In the genomic region with DNA sequence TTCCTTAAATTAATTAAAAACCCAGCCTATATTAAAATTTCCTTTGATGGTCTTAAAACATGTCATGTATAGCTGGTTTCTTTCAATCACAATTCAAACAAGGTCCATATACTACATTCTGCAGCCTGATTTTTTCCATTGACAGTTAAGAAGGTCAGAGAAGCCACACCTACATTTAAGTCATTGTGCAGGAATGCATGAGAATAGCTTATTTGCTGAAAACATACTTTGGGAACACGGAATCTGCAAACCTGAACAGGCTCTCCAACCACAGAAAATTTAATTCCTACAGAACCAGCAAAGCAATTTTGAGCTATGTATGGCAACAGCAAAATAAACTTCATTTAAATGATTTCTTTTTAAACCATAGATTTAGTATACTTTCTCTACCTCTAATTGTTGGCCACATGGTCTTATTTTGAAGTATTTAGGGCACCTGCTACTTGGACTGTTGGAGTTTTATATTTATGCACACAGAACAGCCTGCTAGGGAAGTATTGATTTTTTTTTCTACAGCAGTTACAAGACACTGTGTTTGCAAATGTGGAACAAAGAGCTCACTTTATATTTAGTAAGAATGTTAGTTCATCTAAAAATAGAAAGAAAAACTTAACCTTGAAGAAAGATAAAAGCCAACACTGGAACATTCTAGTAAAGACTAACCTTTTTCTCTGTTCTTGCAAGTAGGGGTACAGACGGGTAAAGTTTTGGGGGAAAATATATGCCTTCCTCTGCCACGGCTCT, we compare ENCODE assay signal across 15 cellular contexts.
DNase-seq lines count a peak whose midpoint lies in the region; ATAC-seq and TF ChIP-seq lines count a peak whose summit lies in the region.
"Had no signal": no experiment of that assay in that cellular context is flagged by ENCODE, and none has a peak within 500 bp of the region (broad histone marks: within the 10 kb centered on the region; RNA-seq: fewer than 3 reads in every experiment).

No MANE protein-coding gene starts in this region.

- DNase-seq in AG10803 (ENCODE audit: low read depth) (peak; percentile 50), M059J (ENCODE audit: low read depth) (peak; percentile 67), choroid plexus epithelial cell (ENCODE audit: low read depth) (peak; percentile 75), mesothelial cell of epicardium (ENCODE audit: low spot score in 2 of 2, unreplicated experiment in 2 of 2) (no peak), erythroblast (lab: John Stamatoyannopoulos, UW) (no peak)
- no peak for DNase-seq in activated CD4-positive, alpha-beta T cell treated with anti-CD3 and anti-CD28 coated beads for 1 hour
- no peak for DNase-seq in effector CD4-positive, alpha-beta T cell
- DNase-seq: activated CD4-positive, alpha-beta memory T cell treated with anti-CD3 and anti-CD28 coated beads, Interleukin-2, amount 10 ng/mL, durations not matched to agents 7 days and 5 days; activated gamma-delta T cell treated with Interleukin-2 at 50 U/mL for 16 hours; DMS79; KG1; NCI-H187; SHP77 had no signal

- H3K4me3 ChIP-seq in AG10803 (ENCODE audit: low read length) (no peak overlapping the region), choroid plexus epithelial cell (ENCODE audit: low read depth, low read length) (no peak overlapping the region)
- H3K4me3 ChIP-seq: GM12878 had no signal

- H3K4me3 Mint-ChIP-seq in mesothelial cell of epicardium, result no peak overlapping the region
- H3K4me3 Mint-ChIP-seq: activated CD4-positive, alpha-beta memory T cell treated with anti-CD3 and anti-CD28 coated beads, Interleukin-2, amount 10 ng/mL, durations not matched to agents 7 days and 5 days had no signal

- peaks cover 15% of the 10 kb centered on the region for H3K4me1 Mint-ChIP-seq in mesothelial cell of epicardium
- H3K4me1 Mint-ChIP-seq: activated CD4-positive, alpha-beta memory T cell treated with anti-CD3 and anti-CD28 coated beads, Interleukin-2, amount 10 ng/mL, durations not matched to agents 7 days and 5 days had no signal

- no peak for TF ChIP-seq POLR2A in erythroblast (IDR thresholded peaks at IDR 0.05; ENCODE audit: low read length)

- TF ChIP-seq CTCF in AG10803 (conservative IDR thresholded peaks at IDR 0.05; ENCODE audit: low read length), result no peak
- no peak for TF ChIP-seq CTCF in choroid plexus epithelial cell (conservative IDR thresholded peaks at IDR 0.05; ENCODE audit: low read depth, low read length)
- no peak for TF ChIP-seq CTCF in mesothelial cell of epicardium (IDR thresholded peaks at IDR 0.05; ENCODE audit: unreplicated experiment)

- H3K27me3 Mint-ChIP-seq in mesothelial cell of epicardium (ENCODE audit: low read depth), result no peaks in the 10 kb centered on the region
- H3K27me3 Mint-ChIP-seq: activated CD4-positive, alpha-beta memory T cell treated with anti-CD3 and anti-CD28 coated beads, Interleukin-2, amount 10 ng/mL, durations not matched to agents 7 days and 5 days had no signal

- ATAC-seq in HG03460 (IDR thresholded peaks at IDR 0.05; ENCODE audit: unreplicated experiment), result no peak
- ATAC-seq: GM12878 had no signal

- peaks cover 42% of the 10 kb centered on the region for H3K36me3 Mint-ChIP-seq in mesothelial cell of epicardium

- peaks cover 40% of the 10 kb centered on the region for H3K9me3 Mint-ChIP-seq in mesothelial cell of epicardium

- peak overlapping the region; percentile 64 for H3K27ac Mint-ChIP-seq in mesothelial cell of epicardium
- H3K27ac Mint-ChIP-seq: activated CD4-positive, alpha-beta memory T cell treated with anti-CD3 and anti-CD28 coated beads, Interleukin-2, amount 10 ng/mL, durations not matched to agents 7 days and 5 days had no signal

Comparison
In these comparisons a context has a peak if more than half of its experiments do, and no peak if none do; other contexts are left out.
1. DNase-seq: peak in AG10803 (single experiment), M059J (single experiment) and choroid plexus epithelial cell (single experiment); none in mesothelial cell of epicardium (0 of 2), erythroblast (0 of 2), activated CD4-positive, alpha-beta T cell treated with anti-CD3 and anti-CD28 coated beads for 1 hour (single experiment) and effector CD4-positive, alpha-beta T cell (single experiment).